Comparison of ENCODE assay signal across 1 cellular context in genomic region chr3:151210676-151211381, GRCh38.
TF ChIP-seq lines count a peak whose summit lies in the region.

No MANE protein-coding gene starts in this region.

TF ChIP-seq in HepG2, 621 proteins besides CTCF, POLR2A, EP300 and RAD21 (continued from another document and continues in another):
- TF ChIP-seq MNT (IDR thresholded peaks at IDR 0.05) (no peak), ISX (CRISPR knock-in tag; conservative IDR thresholded peaks at IDR 0.05) (no peak), DMAP1 (CRISPR knock-in tag; IDR thresholded peaks at IDR 0.05) (no peak), ZNF281 (CRISPR knock-in tag; IDR thresholded peaks at IDR 0.05; ENCODE audit: borderline replicate concordance) (no peak), IKZF4 (CRISPR knock-in tag; IDR thresholded peaks at IDR 0.05; ENCODE audit: borderline replicate concordance, low read depth, not compliant biosample characterization) (no peak), KDM2A (CRISPR knock-in tag; IDR thresholded peaks at IDR 0.05; ENCODE audit: borderline replicate concordance, low read depth) (no peak), ETV5 (CRISPR knock-in tag; IDR thresholded peaks at IDR 0.05; ENCODE audit: borderline replicate concordance) (peak; percentile 19; the same call in 1 of the 2 replicates), FOXK1 (CRISPR knock-in tag; IDR thresholded peaks at IDR 0.05; ENCODE audit: borderline replicate concordance, low read depth) (peak; percentile 49; the same call in 1 of the 2 replicates), CSRNP2 (CRISPR knock-in tag; conservative IDR thresholded peaks at IDR 0.05; ENCODE audit: low read depth) (no peak), TARDBP (CRISPR knock-in tag; IDR thresholded peaks at IDR 0.05) (no peak), ZSCAN30 (CRISPR knock-in tag; IDR thresholded peaks at IDR 0.05) (no peak), ZNF451 (CRISPR knock-in tag; IDR thresholded peaks at IDR 0.05) (no peak), YEATS2 (CRISPR knock-in tag; IDR thresholded peaks at IDR 0.05; ENCODE audit: borderline replicate concordance) (no peak), SMAD3 (CRISPR knock-in tag; IDR thresholded peaks at IDR 0.05) (0 out of 2 replicates have a peak, but pooled peaks have one; percentile 11), ZNF331 (CRISPR knock-in tag; IDR thresholded peaks at IDR 0.05) (peak; percentile 31), ZNF512B (CRISPR knock-in tag; IDR thresholded peaks at IDR 0.05; ENCODE audit: borderline replicate concordance) (no peak), IRX3 (CRISPR knock-in tag; IDR thresholded peaks at IDR 0.05; ENCODE audit: borderline replicate concordance, low read depth) (no peak), ZNF503 (CRISPR knock-in tag; IDR thresholded peaks at IDR 0.05) (0 out of 2 replicates have a peak, but pooled peaks have one; percentile 8), DR1 (CRISPR knock-in tag; IDR thresholded peaks at IDR 0.05) (no peak), SOX13 (IDR thresholded peaks at IDR 0.05) (no peak), SOX13 (CRISPR knock-in tag; conservative IDR thresholded peaks at IDR 0.05 in 1 of 2, IDR thresholded peaks at IDR 0.05 in 1 of 2) (peak in 1 of 2 experiments; percentile 39; a peak in 2 of 4 replicates), ZNF501 (CRISPR knock-in tag; IDR thresholded peaks at IDR 0.05) (peak; percentile 49; the same call in 1 of the 2 replicates), ZFP36L2 (CRISPR knock-in tag; IDR thresholded peaks at IDR 0.05) (no peak), PITX1 (CRISPR knock-in tag; IDR thresholded peaks at IDR 0.05) (0 out of 2 replicates have a peak, but pooled peaks have one; percentile 35), AGO2 (optimal IDR thresholded peaks at IDR 0.05; ENCODE audit: low read depth, low read length) (no peak), MEIS2 (CRISPR knock-in tag; IDR thresholded peaks at IDR 0.05) (no peak), TGIF2 (CRISPR knock-in tag; IDR thresholded peaks at IDR 0.05) (peak; percentile 28; the same call in 1 of the 2 replicates), DBP (CRISPR knock-in tag; IDR thresholded peaks at IDR 0.05; ENCODE audit: not compliant biosample characterization) (no peak), ATF3 (CRISPR knock-in tag; IDR thresholded peaks at IDR 0.05) (no peak), ZNF605 (CRISPR knock-in tag; IDR thresholded peaks at IDR 0.05) (0 out of 2 replicates have a peak, but pooled peaks have one; percentile 51), SALL1 (CRISPR knock-in tag; IDR thresholded peaks at IDR 0.05) (peak; percentile 59), STAG1 (CRISPR knock-in tag; IDR thresholded peaks at IDR 0.05) (peak; percentile 73), ZNF33A (CRISPR knock-in tag; IDR thresholded peaks at IDR 0.05; ENCODE audit: borderline replicate concordance) (0 out of 2 replicates have a peak, but pooled peaks have one; percentile 32), RARG (CRISPR knock-in tag; IDR thresholded peaks at IDR 0.05; ENCODE audit: low read depth) (no peak), HMGXB4 (CRISPR knock-in tag; IDR thresholded peaks at IDR 0.05; ENCODE audit: borderline replicate concordance in 1 of 2, low read depth in 1 of 2) (0 out of 4 replicates have a peak, but pooled peaks of 1 of the 2 experiments have one; percentile 45), HNF4A (CRISPR knock-in tag; IDR thresholded peaks at IDR 0.05) (0 out of 2 replicates have a peak, but pooled peaks have one; percentile 23), ZNF850 (CRISPR knock-in tag; conservative IDR thresholded peaks at IDR 0.05) (no peak), ZBTB26 (CRISPR knock-in tag; IDR thresholded peaks at IDR 0.05; ENCODE audit: borderline replicate concordance) (no peak), SMAD1 (CRISPR knock-in tag; IDR thresholded peaks at IDR 0.05; ENCODE audit: borderline replicate concordance, low read depth) (no peak), CHD4 (IDR thresholded peaks at IDR 0.05; ENCODE audit: borderline replicate concordance, low read length) (no peak), MYPOP (CRISPR knock-in tag; IDR thresholded peaks at IDR 0.05) (no peak), DNMT1 (CRISPR knock-in tag; IDR thresholded peaks at IDR 0.05) (no peak), CBX5 (CRISPR knock-in tag; IDR thresholded peaks at IDR 0.05; ENCODE audit: borderline replicate concordance) (peak; percentile 42; the same call in 1 of the 2 replicates), PAF1 (CRISPR knock-in tag; IDR thresholded peaks at IDR 0.05) (no peak), ZNF678 (CRISPR knock-in tag; IDR thresholded peaks at IDR 0.05) (no peak), POGZ (CRISPR knock-in tag; IDR thresholded peaks at IDR 0.05) (peak; percentile 65), RFX3 (CRISPR knock-in tag; IDR thresholded peaks at IDR 0.05) (no peak), RFXAP (CRISPR knock-in tag; IDR thresholded peaks at IDR 0.05; ENCODE audit: borderline replicate concordance) (no peak), MAFK (conservative IDR thresholded peaks at IDR 0.05 in 1 of 2, IDR thresholded peaks at IDR 0.05 in 1 of 2; ENCODE audit: low read length in 2 of 2) (no peak), NONO (IDR thresholded peaks at IDR 0.05) (no peak), NONO (CRISPR knock-in tag; conservative IDR thresholded peaks at IDR 0.05) (no peak), HDAC2 (CRISPR knock-in tag; IDR thresholded peaks at IDR 0.05) (peak; percentile 56; the same call in 1 of the 2 replicates), TCF7L2 (IDR thresholded peaks at IDR 0.05; ENCODE audit: low read depth, low read length) (no peak)
